In genomic region chr7:831596-832291, GRCh38 we compare ENCODE assay signal across 8 cellular contexts. TPM values are rescaled to one million over a fixed set of nuclear protein-coding genes. Genes with fewer than 3 reads are reported as not detected.
A peak's percentile ranks its signal among the peaks of the same experiment; 100 is the strongest.
DNase-seq lines count a peak whose midpoint lies in the region; ATAC-seq, FAIRE-seq and TF ChIP-seq lines count a peak whose summit lies in the region.

No MANE protein-coding gene starts in this region.

- H3K4ac ChIP-seq in H1 (replicated peaks; ENCODE audit: insufficient read length, low read depth, low read length) = no peak overlapping the region

- H2BK12ac ChIP-seq in H1 (ENCODE audit: low read depth, low read length) = no peak overlapping the region

- no peak overlapping the region for H4K91ac ChIP-seq in H1 (replicated peaks; ENCODE audit: insufficient read length, low read length)

- H3K14ac ChIP-seq in H1 (ENCODE audit: insufficient read length) = no peak overlapping the region

- peak; percentile 60 for ATAC-seq in GM18520 (IDR thresholded peaks at IDR 0.05; ENCODE audit: unreplicated experiment)
- ATAC-seq in HG03097 (IDR thresholded peaks at IDR 0.05; ENCODE audit: low FRiP score, unreplicated experiment) = peak; percentile 41

- H3K79me1 ChIP-seq in H1 (ENCODE audit: low read depth, low read length) = peaks cover 14% of the 10 kb centered on the region

- H3K79me2 ChIP-seq in H1 (ENCODE audit: control insufficient read depth in 1 of 2, insufficient read depth in 2 of 2, low read length in 2 of 2) = peaks cover 33 to 96% of the 10 kb centered on the region in 2 experiments

- H2BK120ac ChIP-seq in H1 (replicated peaks; ENCODE audit: low read depth, low read length) = no peak overlapping the region

- 67% methylated on average over 9 of the region's 9 CpGs; no CpG with 5 or more reads in 1 of the 2 experiments for WGBS in H1 (ENCODE audit: extremely low coverage in 1 of 2, insufficient coverage in 1 of 2, insufficient read length in 1 of 2, insufficient replicate concordance in 2 of 2, low coverage in 1 of 2, low lambda C conversion rate in 2 of 2, missing lambda C conversion rate in 1 of 2), 2 experiments

- no peak overlapping the region for H2BK20ac ChIP-seq in H1 (ENCODE audit: low read length)

- peaks cover under 1 to 15% (median 5%) of the 10 kb centered on the region in 4 experiments for H3K4me1 ChIP-seq in H1 (replicated peaks in 1 of 4; ENCODE audit: control insufficient read depth in 3 of 4, insufficient read depth in 4 of 4, low read length in 3 of 4)
- peaks cover 57% of the 10 kb centered on the region for H3K4me1 ChIP-seq in mucosa of stomach (ENCODE audit: control insufficient read depth, insufficient read depth, low read length)

- H3K23ac ChIP-seq in H1 (ENCODE audit: insufficient read length) = no peak overlapping the region

- H2BK5ac ChIP-seq in H1 (ENCODE audit: low read depth, low read length) = peak overlapping the region; percentile 61

- 0 out of 2 replicates have a peak overlapping the region, but pooled peaks have one; percentile 40 for H2AK5ac ChIP-seq in H1 (ENCODE audit: low read depth, low read length)

- H4K8ac ChIP-seq in H1 (ENCODE audit: extremely low read depth, insufficient read depth, low read length) = no peak overlapping the region

- TF ChIP-seq CTCF in AG04450 (IDR thresholded peaks at IDR 0.05; ENCODE audit: low read depth, low read length) = no peak
- no peak for TF ChIP-seq CTCF in H1 (IDR thresholded peaks at IDR 0.05; ENCODE audit: control extremely low read depth in 1 of 3, insufficient read depth in 1 of 3, low read depth in 1 of 3, low read length in 3 of 3)

- POLR2A ChIA-PET in AG04450 (lab: Yijun Ruan, JAX) = interaction anchor here (0.8 to 0.9 kb wide), 2 partner anchors 21 to 41 kb away, joined by 3 read pairs; no protein-coding TSS in a partner anchor
- POLR2A ChIA-PET in H1 (lab: Charles Lee; ENCODE audit: partially characterized antibody) = interaction anchor here (1.1 to 2.0 kb wide), 4 partner anchors 9 to 45 kb away, joined by 3 to 8 read pairs (median 4); no protein-coding TSS in a partner anchor

- peak overlapping the region; percentile 43 for H3K9ac ChIP-seq in SK-N-MC (ENCODE audit: insufficient read length)
- H3K9ac ChIP-seq in H1 (replicated peaks in 1 of 4; ENCODE audit: extremely low read depth in 1 of 4, low read depth in 3 of 4, low read length in 3 of 4) = no peak overlapping the region
- peak overlapping the region; percentile 67 for H3K9ac ChIP-seq in mucosa of stomach (ENCODE audit: low read length)

- no peaks in the 10 kb centered on the region for H3K23me2 ChIP-seq in H1 (ENCODE audit: low read depth, low read length)

- CTCF ChIA-PET in AG04450 (lab: Charles Lee) (interaction anchor here (0.8 kb wide), 1 partner anchor 36 kb away, joined by 3 read pairs; no protein-coding TSS in a partner anchor), H1 (lab: Charles Lee; ENCODE audit: partially characterized antibody) (interaction anchor here (0.8 to 2.2 kb wide), 6 partner anchors 10 to 45 kb away, joined by 3 to 7 read pairs (median 4); no protein-coding TSS in a partner anchor)

- H3K27me3 ChIP-seq in AG04450 (ENCODE audit: control insufficient read depth, insufficient read depth, low read length) = no peaks in the 10 kb centered on the region
- no peaks in the 10 kb centered on the region for H3K27me3 ChIP-seq in H1 (replicated peaks in 1 of 4; ENCODE audit: control insufficient read depth in 3 of 4, extremely low read depth in 1 of 4, insufficient read depth in 3 of 4, low read length in 3 of 4)
- H3K27me3 ChIP-seq in mucosa of stomach (ENCODE audit: control insufficient read depth, insufficient read depth, low read length) = no peaks in the 10 kb centered on the region

- no peak overlapping the region; the same call in 1 of the 2 replicates for H3K18ac ChIP-seq in H1 (ENCODE audit: extremely low read depth, low read length)

- H3K9me3 ChIP-seq in AG04450 (ENCODE audit: control insufficient read depth, insufficient read depth, low read length) (no peaks in the 10 kb centered on the region), SK-N-MC (ENCODE audit: low read depth, low read length) (no peaks in the 10 kb centered on the region), H1 (ENCODE audit: insufficient read depth in 2 of 2, low read depth in 1 of 2, low read length in 1 of 2) (no peaks in the 10 kb centered on the region), mucosa of stomach (ENCODE audit: control insufficient read depth, low read length) (no peaks in the 10 kb centered on the region)

- no peak overlapping the region for H2BK15ac ChIP-seq in H1 (ENCODE audit: low read length)

- DNase-seq in AG04450 (ENCODE audit: low read depth, low spot score) = peak; percentile 72
- DNase-seq in SK-N-MC (ENCODE audit: low read depth, low spot score) = no peak
- DNase-seq in H1 (ENCODE audit: low read depth in 1 of 2, low spot score in 2 of 2) = no peak
- DNase-seq in middle frontal gyrus (ENCODE audit: extremely low spot score, low spot score) = no peak
- no peak for DNase-seq in activated gamma-delta T cell (lab: John Stamatoyannopoulos, UW)

- H3K27ac ChIP-seq in AG04450 (ENCODE audit: low read depth, low read length) = peak overlapping the region; percentile 80
- H3K27ac ChIP-seq in SK-N-MC = peak overlapping the region; percentile 59
- no peak overlapping the region for H3K27ac ChIP-seq in H1 (ENCODE audit: low read depth, low read length)

- H3K56ac ChIP-seq in H1 (replicated peaks; ENCODE audit: insufficient read length, low read depth, low read length) = no peak overlapping the region

- H3K4me2 ChIP-seq in H1 (ENCODE audit: insufficient read depth in 1 of 2, low read depth in 2 of 2, low read length in 2 of 2) = peak overlapping the region; percentile 20 to 48; a peak in 2 of 4 replicates

- TF ChIP-seq RAD21 in H1 (IDR thresholded peaks at IDR 0.05 in 1 of 2, conservative IDR thresholded peaks at IDR 0.05 in 1 of 2; ENCODE audit: low read depth in 2 of 2, low read length in 2 of 2) = no peak

- no peak for TF ChIP-seq EP300 in H1 (IDR thresholded peaks at IDR 0.05; ENCODE audit: borderline replicate concordance in 1 of 2, low read depth in 2 of 2, low read length in 2 of 2)

- H3K4me3 ChIP-seq in AG04450 (ENCODE audit: low read depth, low read length) (peak overlapping the region; percentile 8), SK-N-MC (no peak overlapping the region), H1 (ENCODE audit: extremely low read depth in 1 of 4, insufficient read depth in 2 of 4, low read depth in 3 of 4, low read length in 4 of 4) (peak overlapping the region in 1 of 4 experiments; percentile 3; a peak in 1 of 8 replicates), mucosa of stomach (ENCODE audit: low read length) (peak overlapping the region; percentile 16)

- FAIRE-seq in H1 (lab: Jason Lieb, UNC) = no peak

- peaks cover 33 to 41% of the 10 kb centered on the region in 2 experiments for H4K20me1 ChIP-seq in H1 (replicated peaks in 1 of 2; ENCODE audit: control insufficient read depth in 1 of 2, insufficient read depth in 2 of 2, low read length in 2 of 2)

- no peaks in the 10 kb centered on the region for H3K36me3 ChIP-seq in SK-N-MC (ENCODE audit: insufficient read depth, low read length)
- H3K36me3 ChIP-seq in H1 (ENCODE audit: control insufficient read depth in 2 of 4, insufficient read depth in 4 of 4, low read length in 3 of 4) = no peaks in the 10 kb centered on the region; a peak in 1 of 8 replicates
- no peaks in the 10 kb centered on the region for H3K36me3 ChIP-seq in mucosa of stomach (ENCODE audit: control insufficient read depth, insufficient read depth, low read length)

- H4K5ac ChIP-seq in H1 (ENCODE audit: insufficient read length, low read depth, low read length) = no peak overlapping the region

- no peak for TF ChIP-seq POLR2A in H1 (IDR thresholded peaks at IDR 0.05; ENCODE audit: control extremely low read depth in 1 of 2, low read depth in 2 of 2, low read length in 2 of 2)

- H2AFZ ChIP-seq in H1 (ENCODE audit: low read length) = no peak overlapping the region

TF ChIP-seq in H1, 55 proteins besides CTCF, POLR2A, EP300 and RAD21:
- TF ChIP-seq SIRT6 (IDR thresholded peaks at IDR 0.05; ENCODE audit: low read length) (no peak), TBP (IDR thresholded peaks at IDR 0.05; ENCODE audit: low read depth, low read length) (no peak), PHF8 (conservative IDR thresholded peaks at IDR 0.05; ENCODE audit: low read depth, low read length) (no peak), JUND (IDR thresholded peaks at IDR 0.05; ENCODE audit: low read length) (peak; percentile 35; the same call in 1 of the 2 replicates), CREB1 (IDR thresholded peaks at IDR 0.05) (no peak), BRCA1 (IDR thresholded peaks at IDR 0.05; ENCODE audit: low read depth, low read length) (no peak)

RNA-seq across cellular contexts. Expression of gene SUN1, which starts 0.5 kb away (rescaled TPM):
- 140 and 159 TPM in 2 replicates for polyA plus RNA-seq in AG04450 (2011; rRNA removed)
- 136 and 191 TPM in 2 replicates for polyA minus RNA-seq in AG04450 (2011; rRNA and poly(A)+ RNA removed)
- 105 and 108 TPM in 2 replicates for total RNA-seq in H1 (2021; fragmentation: NEBNext Ultra II Directional; extraction: Animal tissue kit (Norgen Biotek cat#: 25700))
- 158 and 324 TPM in 2 replicates for polyA plus RNA-seq in H1 (2011; rRNA removed)
- 235 TPM for polyA plus RNA-seq in H1 (2011; cell fraction: cytosol; rRNA removed)
- polyA plus RNA-seq in H1 (2011; cell fraction: nucleus; rRNA removed) = 512 TPM
- 69.8 to 110 TPM (median 95.7 TPM) in 4 replicates for polyA plus RNA-seq in H1 (2012, experiment 1 of 2)
- 31.4 TPM for polyA plus RNA-seq in H1 (2012, experiment 2 of 2)
- 110 TPM for polyA plus RNA-seq in H1 (2013, experiment 1 of 2)
- 106 TPM for polyA plus RNA-seq in H1 (2013, experiment 2 of 2)
- polyA minus RNA-seq in H1 (2011; rRNA and poly(A)+ RNA removed) = 149 and 180 TPM in 2 replicates
- 83.6 TPM for polyA minus RNA-seq in H1 (2011; cell fraction: cytosol; rRNA and poly(A)+ RNA removed)
- polyA minus RNA-seq in H1 (2011; cell fraction: nucleus; rRNA and poly(A)+ RNA removed) = 211 TPM

RNA-seq across cellular contexts. Expression of gene GET4, which starts 44.6 kb away (rescaled TPM):
- polyA plus RNA-seq in AG04450 (2011; rRNA removed) = 13.9 and 18.5 TPM in 2 replicates
- polyA minus RNA-seq in AG04450 (2011; rRNA and poly(A)+ RNA removed) = 9.6 and 10.2 TPM in 2 replicates
- 52.1 and 56.7 TPM in 2 replicates for total RNA-seq in H1 (2021; fragmentation: NEBNext Ultra II Directional; extraction: Animal tissue kit (Norgen Biotek cat#: 25700))
- polyA plus RNA-seq in H1 (2011; rRNA removed) = 74.1 and 95.0 TPM in 2 replicates
- 73.5 TPM for polyA plus RNA-seq in H1 (2011; cell fraction: cytosol; rRNA removed)
- polyA plus RNA-seq in H1 (2011; cell fraction: nucleus; rRNA removed) = 137 TPM
- 42.9 to 72.1 TPM (median 69.9 TPM) in 4 replicates for polyA plus RNA-seq in H1 (2012, experiment 1 of 2)
- polyA plus RNA-seq in H1 (2012, experiment 2 of 2) = 52.9 TPM
- polyA plus RNA-seq in H1 (2013, experiment 1 of 2) = 40.9 TPM
- polyA plus RNA-seq in H1 (2013, experiment 2 of 2) = 40.1 TPM
- 17.7 and 19.3 TPM in 2 replicates for polyA minus RNA-seq in H1 (2011; rRNA and poly(A)+ RNA removed)
- 28.7 TPM for polyA minus RNA-seq in H1 (2011; cell fraction: cytosol; rRNA and poly(A)+ RNA removed)
- 22.5 TPM for polyA minus RNA-seq in H1 (2011; cell fraction: nucleus; rRNA and poly(A)+ RNA removed)

Comparison
In these comparisons a context has a peak if more than half of its experiments do, and no peak if none do; other contexts are left out.
1. H3K9ac ChIP-seq: peak in SK-N-MC (single experiment) and mucosa of stomach (single experiment); none in H1 (0 of 4).